In genomic region chrX:153875391-153876111, GRCh38 we compare ENCODE assay signal across 7 cellular contexts. TPM values are rescaled to one million over a fixed set of nuclear protein-coding genes. Genes with fewer than 3 reads are reported as not detected.
DNase-seq lines count a peak whose midpoint lies in the region; ATAC-seq, FAIRE-seq and TF ChIP-seq lines count a peak whose summit lies in the region.
"Had no signal": no experiment of that assay in that cellular context is flagged by ENCODE, and none has a peak within 500 bp of the region (broad histone marks: within the 10 kb centered on the region; RNA-seq: fewer than 3 reads in every experiment).

No MANE protein-coding gene starts in this region.

- FAIRE-seq in H54 (lab: Jason Lieb, UNC) = no peak

- no peak overlapping the region for H3K4me3 ChIP-seq in right lobe of liver
- no peak overlapping the region for H3K4me3 ChIP-seq in tibial nerve
- H3K4me3 ChIP-seq: BLaER1 treated with 17β-estradiol and CSF1 and Interleukin-3, amounts not matched to agents 10 nM and 100 nM had no signal

- peak; percentile 77 for DNase-seq in NCI-H82 (lab: John Stamatoyannopoulos, UW)
- DNase-seq in NCI-H82 treated with DMSO at 0.1 percent for 48 hours (lab: John Stamatoyannopoulos, UW; ENCODE audit: unreplicated experiment) = no peak
- peak; percentile 88 for DNase-seq in activated effector memory CD4-positive, alpha-beta T cell treated with anti-CD3 and anti-CD28 coated beads, Interleukin-2, amount 50 U/mL, for 16 hours
- peak in 1 of 3 donors; percentile 48 for DNase-seq in right lobe of liver
- peak; percentile 19 to 29 for DNase-seq in tibial nerve (ENCODE audit: low spot score in 2 of 2)
- DNase-seq in H54 (ENCODE audit: insufficient read length, low spot score) = no peak

- TF ChIP-seq CTCF in right lobe of liver (IDR thresholded peaks at IDR 0.05) (no peak), tibial nerve (IDR thresholded peaks at IDR 0.05) (no peak)

- H3K9me3 ChIP-seq in right lobe of liver = no peaks in the 10 kb centered on the region
- no peaks in the 10 kb centered on the region for H3K9me3 ChIP-seq in tibial nerve
- H3K9me3 ChIP-seq: BLaER1 treated with 17β-estradiol and CSF1 and Interleukin-3, amounts not matched to agents 10 nM and 100 nM had no signal

- WGBS in right lobe of liver (ENCODE audit: insufficient coverage, low coverage, low lambda C conversion rate, missing lambda C conversion rate) = 10% methylated on average over 22 of the region's 42 CpGs
- WGBS in tibial nerve, 2 donors = 4 to 21% methylated on average over 35 to 39 of the region's 42 CpGs

- ATAC-seq in right lobe of liver = peak; percentile 58 to 83 (median 71)

- peak in 1 of 2 donors; percentile 11 for TF ChIP-seq EP300 in tibial nerve (IDR thresholded peaks at IDR 0.05)

- H3K27ac ChIP-seq in right lobe of liver (no peak overlapping the region), tibial nerve (no peak overlapping the region)
- H3K27ac ChIP-seq: BLaER1 treated with 17β-estradiol and CSF1 and Interleukin-3, amounts not matched to agents 10 nM and 100 nM had no signal

- intact Hi-C loops in right lobe of liver (cut with DNase I) = no loop called here

- H3K36me3 ChIP-seq in right lobe of liver (no peaks in the 10 kb centered on the region), tibial nerve (no peaks in the 10 kb centered on the region)

- H3K4me1 ChIP-seq in right lobe of liver (no peaks in the 10 kb centered on the region), tibial nerve (peaks cover 0 to 7% (median 0%) of the 10 kb centered on the region in 4 donors)

- no peak for TF ChIP-seq POLR2A in right lobe of liver (IDR thresholded peaks at IDR 0.05)
- TF ChIP-seq POLR2A in tibial nerve (IDR thresholded peaks at IDR 0.05) = no peak
- TF ChIP-seq POLR2A in H54 (IDR thresholded peaks at IDR 0.05; ENCODE audit: low read depth, low read length) = no peak

- H3K27me3 ChIP-seq in right lobe of liver = peaks cover 0 to 4% of the 10 kb centered on the region in 2 donors
- H3K27me3 ChIP-seq in tibial nerve = peaks cover 0 to 62% of the 10 kb centered on the region in 2 donors

RNA-seq across cellular contexts. Expression of gene L1CAM, which starts 10.4 kb away (rescaled TPM):
- total RNA-seq in right lobe of liver (under 1 TPM in 4 of 6 experiments, not detected in 2; 0.33 to 0.64 (median 0.47) TPM), tibial nerve (10 to 100 TPM; 23.7 to 53.7 (median 46.3) TPM)

RNA-seq across cellular contexts. Expression of gene AVPR2, which starts 28.9 kb away (rescaled TPM):
- total RNA-seq in right lobe of liver (under 1 TPM in 1 of 6 experiments, not detected in 5; 0.31 TPM), tibial nerve (1 to 10 TPM; 2.1 to 9.3 (median 5.7) TPM)

RNA-seq across cellular contexts. Expression of gene PDZD4, which starts 45.2 kb away (rescaled TPM):
- 1 to 10 TPM in 5 of 6 experiments, under 1 TPM in 1; 0.61 to 2.3 (median 1.5) TPM for total RNA-seq in right lobe of liver
- total RNA-seq in tibial nerve = 10 to 100 TPM; 19.9 to 24.6 (median 21.2) TPM

RNA-seq across cellular contexts. Expression of gene ARHGAP4, which starts 50.5 kb away (rescaled TPM):
- total RNA-seq in right lobe of liver (10 to 100 TPM in 2 of 6 experiments, 1 to 10 TPM in 4; 5.5 to 11.9 (median 8.7) TPM), tibial nerve (10 to 100 TPM; 23.0 to 90.9 (median 32.7) TPM)

RNA-seq across cellular contexts. Expression of gene NAA10, which starts 59.3 kb away (rescaled TPM):
- 10 to 100 TPM; 36.1 to 56.2 (median 39.7) TPM for total RNA-seq in right lobe of liver
- total RNA-seq in tibial nerve = 100 to 1,000 TPM in 1 of 4 donors, 10 to 100 TPM in 3; 48.0 to 152 (median 73.8) TPM

Comparison
In these comparisons a context has a peak if more than half of its experiments do, and no peak if none do; other contexts are left out.
1. DNase-seq: peak in NCI-H82 (single experiment), activated effector memory CD4-positive, alpha-beta T cell treated with anti-CD3 and anti-CD28 coated beads, Interleukin-2, amount 50 U/mL, for 16 hours (single experiment) and tibial nerve (2 of 2); none in NCI-H82 treated with DMSO at 0.1 percent for 48 hours (single experiment) and H54 (single experiment).
2. RNA of gene L1CAM, which starts 10.4 kb away (total RNA-seq): 23.7 to 53.7 TPM in tibial nerve; 0.33 to 0.64 TPM in right lobe of liver; every median in the first group is over 10 times any median in the second.
3. RNA of gene PDZD4, which starts 45.2 kb away (total RNA-seq): 19.9 to 24.6 TPM in tibial nerve; 0.61 to 2.3 TPM in right lobe of liver; every median in the first group is over 4 times any median in the second.